In genomic region chr5:167944121-167944858, GRCh38 we compare ENCODE assay signal across 22 cellular contexts.
DNase-seq lines count a peak whose midpoint lies in the region; ATAC-seq and TF ChIP-seq lines count a peak whose summit lies in the region.
"Had no signal": no experiment of that assay in that cellular context is flagged by ENCODE, and none has a peak within 500 bp of the region (broad histone marks: within the 10 kb centered on the region; RNA-seq: fewer than 3 reads in every experiment).

No MANE protein-coding gene starts in this region.

- ATAC-seq in heart left ventricle: peak; percentile 74 to 84 (median 79)
- ATAC-seq: activated CD4-positive, alpha-beta T cell treated with anti-CD3 and anti-CD28 coated beads for 36 hours; sciatic nerve; upper lobe of right lung had no signal

- WGBS in heart left ventricle, 4 donors: 28 to 48% (median 40%) methylated on average over 9 of the region's 9 CpGs
- 62 to 67% methylated on average over 9 of the region's 9 CpGs for WGBS in esophagus squamous epithelium, 2 donors

- no TSS peak for BruUV-seq in MCF 10A (replicated peaks; lab: Mats Ljungman, UMichigan)

- DNase-seq in MCF 10A (ENCODE audit: unreplicated experiment): peak; percentile 59
- no peak for DNase-seq in breast epithelium (ENCODE audit: low spot score in 2 of 2)
- peak in 4 of 5 donors; percentile 64 to 81 (median 72) for DNase-seq in heart left ventricle
- no peak for DNase-seq in osteocyte (ENCODE audit: extremely low spot score, unreplicated experiment)
- DNase-seq in vagina (ENCODE audit: extremely low spot score in 2 of 2): no peak
- DNase-seq in CD8-positive, alpha-beta memory T cell: no peak
- no peak for DNase-seq in esophagus squamous epithelium (lab: John Stamatoyannopoulos, UW)
- DNase-seq in AG08395 (ENCODE audit: low spot score): no peak
- DNase-seq: activated CD4-positive, alpha-beta T cell treated with anti-CD3 and anti-CD28 coated beads for 36 hours; AML-193; brain microvascular endothelial cell; cortex of kidney; DMS79; H7; KG1; MV-4-11; NCI-H187; occipital lobe; stimulated activated naive CD4-positive, alpha-beta T cell treated with Interleukin-2 at 50 U/mL for 16 hours; upper lobe of right lung had no signal

- H3K4me1 Mint-ChIP-seq in MCF 10A (ENCODE audit: insufficient read depth, unreplicated experiment) (peaks cover 9% of the 10 kb centered on the region), osteocyte (ENCODE audit: unreplicated experiment) (peaks cover 40% of the 10 kb centered on the region)
- no peaks in the 10 kb centered on the region for H3K4me1 Mint-ChIP-seq in CD8-positive, alpha-beta memory T cell
- H3K4me1 Mint-ChIP-seq: activated CD4-positive, alpha-beta T cell treated with anti-CD3 and anti-CD28 coated beads for 36 hours had no signal

- no peaks in the 10 kb centered on the region for H3K9me3 Mint-ChIP-seq in MCF 10A (ENCODE audit: unreplicated experiment)
- H3K9me3 Mint-ChIP-seq in osteocyte (ENCODE audit: unreplicated experiment): no peaks in the 10 kb centered on the region
- peaks cover 0 to 4% (median 0%) of the 10 kb centered on the region in 5 donors for H3K9me3 Mint-ChIP-seq in CD8-positive, alpha-beta memory T cell

- CTCF ChIA-PET in MCF 10A (lab: Yijun Ruan, JAX): interaction anchor here (0.6 to 1.6 kb wide), 8 partner anchors 11 to 382 kb away, joined by 3 to 8 read pairs (median 3); no protein-coding TSS in a partner anchor
- CTCF ChIA-PET in CD8-positive, alpha-beta memory T cell (lab: Charles Lee): no interaction called here

- no peaks in the 10 kb centered on the region for H3K36me3 ChIP-seq in breast epithelium
- no peaks in the 10 kb centered on the region for H3K36me3 ChIP-seq in heart left ventricle
- H3K36me3 ChIP-seq in vagina: no peaks in the 10 kb centered on the region
- no peaks in the 10 kb centered on the region for H3K36me3 ChIP-seq in CD8-positive, alpha-beta memory T cell (ENCODE audit: insufficient read depth, low read length)
- no peaks in the 10 kb centered on the region for H3K36me3 ChIP-seq in esophagus squamous epithelium
- H3K36me3 ChIP-seq: brain microvascular endothelial cell, upper lobe of right lung had no signal

- H3K27ac Mint-ChIP-seq in MCF 10A (ENCODE audit: low read depth, unreplicated experiment): peak overlapping the region; percentile 73
- H3K27ac Mint-ChIP-seq in osteocyte (ENCODE audit: unreplicated experiment): peak overlapping the region; percentile 75
- no peak overlapping the region for H3K27ac Mint-ChIP-seq in CD8-positive, alpha-beta memory T cell
- H3K27ac Mint-ChIP-seq: activated CD4-positive, alpha-beta T cell treated with anti-CD3 and anti-CD28 coated beads for 36 hours had no signal

- POLR2A ChIA-PET in MCF 10A (lab: Yijun Ruan, JAX): interaction anchor here (0.6 to 1.5 kb wide), 4 partner anchors 11 to 348 kb away, joined by 3 to 6 read pairs (median 4); no protein-coding TSS in a partner anchor
- POLR2A ChIA-PET in CD8-positive, alpha-beta memory T cell (lab: Charles Lee): no interaction called here

- intact Hi-C loops in MCF 10A (cut with micrococcal nuclease): no loop called here
- intact Hi-C loops in breast epithelium (cut with DNase I; ENCODE audit: low total_unique reads): no loop called here
- intact Hi-C loops in heart left ventricle (cut with DNase I): loop anchor here in 1 of 10 donors (5.0 kb wide), 1 partner anchor 78 kb away; no protein-coding TSS in a partner anchor
- intact Hi-C loops in vagina (cut with DNase I): no loop called here
- intact Hi-C loops in esophagus squamous epithelium (cut with DNase I): no loop called here

- H3K27ac ChIP-seq in breast epithelium (no peak overlapping the region), heart left ventricle (peak overlapping the region; percentile 67 to 94 (median 86)), vagina (peak overlapping the region; percentile 25), esophagus squamous epithelium (no peak overlapping the region)
- H3K27ac ChIP-seq in CD8-positive, alpha-beta memory T cell (ENCODE audit: low read depth, low read length): no peak overlapping the region
- H3K27ac ChIP-seq: 22Rv1, upper lobe of right lung had no signal

- no peak overlapping the region for H3K4me3 Mint-ChIP-seq in MCF 10A (ENCODE audit: unreplicated experiment)
- no peak overlapping the region for H3K4me3 Mint-ChIP-seq in osteocyte (ENCODE audit: unreplicated experiment)
- H3K4me3 Mint-ChIP-seq in CD8-positive, alpha-beta memory T cell: no peak overlapping the region
- H3K4me3 Mint-ChIP-seq: activated CD4-positive, alpha-beta T cell treated with anti-CD3 and anti-CD28 coated beads for 36 hours had no signal

- H3K9me3 ChIP-seq in breast epithelium (no peaks in the 10 kb centered on the region), heart left ventricle (no peaks in the 10 kb centered on the region), vagina (no peaks in the 10 kb centered on the region), esophagus squamous epithelium (no peaks in the 10 kb centered on the region)
- H3K9me3 ChIP-seq in CD8-positive, alpha-beta memory T cell (ENCODE audit: low read length): no peaks in the 10 kb centered on the region
- H3K9me3 ChIP-seq: upper lobe of right lung had no signal

- H3K4me1 ChIP-seq in breast epithelium: no peaks in the 10 kb centered on the region
- peaks cover 0 to 75% (median 29%) of the 10 kb centered on the region in 12 donors for H3K4me1 ChIP-seq in heart left ventricle
- H3K4me1 ChIP-seq in vagina: no peaks in the 10 kb centered on the region
- no peaks in the 10 kb centered on the region for H3K4me1 ChIP-seq in CD8-positive, alpha-beta memory T cell (ENCODE audit: insufficient read depth, low read length)
- peaks cover 0 to 15% (median 3%) of the 10 kb centered on the region in 3 donors for H3K4me1 ChIP-seq in esophagus squamous epithelium
- H3K4me1 ChIP-seq: upper lobe of right lung had no signal

- TF ChIP-seq CTCF in MCF 10A (IDR thresholded peaks at IDR 0.05; ENCODE audit: unreplicated experiment) (no peak), breast epithelium (IDR thresholded peaks at IDR 0.05) (no peak), heart left ventricle (IDR thresholded peaks at IDR 0.05) (no peak), osteocyte (IDR thresholded peaks at IDR 0.05) (no peak), vagina (IDR thresholded peaks at IDR 0.05) (no peak), esophagus squamous epithelium (IDR thresholded peaks at IDR 0.05) (no peak)

- H3K4me3 ChIP-seq in breast epithelium: no peak overlapping the region
- no peak overlapping the region for H3K4me3 ChIP-seq in heart left ventricle
- H3K4me3 ChIP-seq in vagina: no peak overlapping the region
- no peak overlapping the region for H3K4me3 ChIP-seq in CD8-positive, alpha-beta memory T cell (ENCODE audit: low read length)
- H3K4me3 ChIP-seq in esophagus squamous epithelium: no peak overlapping the region
- H3K4me3 ChIP-seq: upper lobe of right lung had no signal

- no peaks in the 10 kb centered on the region for H3K27me3 ChIP-seq in breast epithelium
- H3K27me3 ChIP-seq in heart left ventricle: no peaks in the 10 kb centered on the region
- H3K27me3 ChIP-seq in vagina: no peaks in the 10 kb centered on the region
- H3K27me3 ChIP-seq in CD8-positive, alpha-beta memory T cell (ENCODE audit: insufficient read depth, low read length, poor library complexity, severe bottlenecking): no peaks in the 10 kb centered on the region
- H3K27me3 ChIP-seq in esophagus squamous epithelium: no peaks in the 10 kb centered on the region
- H3K27me3 ChIP-seq: brain microvascular endothelial cell, upper lobe of right lung had no signal

- H3K27me3 Mint-ChIP-seq in MCF 10A (ENCODE audit: insufficient read depth, unreplicated experiment): no peaks in the 10 kb centered on the region
- H3K27me3 Mint-ChIP-seq in osteocyte (ENCODE audit: unreplicated experiment): no peaks in the 10 kb centered on the region
- peaks cover 0 to 3% of the 10 kb centered on the region in 2 donors for H3K27me3 Mint-ChIP-seq in CD8-positive, alpha-beta memory T cell

- TF ChIP-seq POLR2A in breast epithelium (IDR thresholded peaks at IDR 0.05) (no peak), heart left ventricle (IDR thresholded peaks at IDR 0.05) (no peak), vagina (IDR thresholded peaks at IDR 0.05) (no peak), esophagus squamous epithelium (IDR thresholded peaks at IDR 0.05) (no peak)

- H3K36me3 Mint-ChIP-seq in MCF 10A (ENCODE audit: insufficient read depth, unreplicated experiment) (no peaks in the 10 kb centered on the region), osteocyte (ENCODE audit: unreplicated experiment) (no peaks in the 10 kb centered on the region)
- no peaks in the 10 kb centered on the region for H3K36me3 Mint-ChIP-seq in CD8-positive, alpha-beta memory T cell

Comparison
In these comparisons a context has a peak if more than half of its experiments do, and no peak if none do; other contexts are left out.
1. DNase-seq: peak in MCF 10A (single experiment) and heart left ventricle (4 of 5); none in breast epithelium (0 of 2), osteocyte (single experiment), vagina (0 of 2), CD8-positive, alpha-beta memory T cell (0 of 5), esophagus squamous epithelium (single experiment) and AG08395 (single experiment).
2. H3K27ac Mint-ChIP-seq: peak in MCF 10A (single experiment) and osteocyte (single experiment); none in CD8-positive, alpha-beta memory T cell (0 of 8).
3. H3K27ac ChIP-seq: peak in heart left ventricle (12 of 12) and vagina (single experiment); none in breast epithelium (0 of 2), CD8-positive, alpha-beta memory T cell (single experiment) and esophagus squamous epithelium (0 of 4).